In the genomic region with DNA sequence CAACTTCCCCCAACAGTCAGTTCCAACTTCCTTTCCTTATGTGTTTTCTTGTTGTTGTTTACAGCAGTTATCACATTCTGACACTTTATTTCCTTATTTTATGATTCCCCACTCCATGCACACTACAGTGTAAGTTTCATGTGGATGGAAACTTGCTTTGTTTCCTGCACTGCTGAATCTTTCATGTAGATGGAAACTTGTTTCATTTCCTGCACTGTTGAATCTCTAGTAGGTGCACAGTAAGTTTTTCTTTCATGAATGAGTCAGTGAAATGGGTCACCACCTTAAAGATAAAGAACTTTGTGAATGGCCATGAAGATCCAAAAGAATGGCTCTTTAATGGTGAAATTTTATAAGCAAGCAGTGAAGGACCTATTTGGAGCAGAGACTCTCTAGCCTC, we compare ENCODE assay signal across 18 cellular contexts.
A peak's percentile ranks its signal among the peaks of the same experiment; 100 is the strongest.
DNase-seq lines count a peak whose midpoint lies in the region; ATAC-seq and TF ChIP-seq lines count a peak whose summit lies in the region.
"Had no signal": no experiment of that assay in that cellular context is flagged by ENCODE, and none has a peak within 500 bp of the region (broad histone marks: within the 10 kb centered on the region; RNA-seq: fewer than 3 reads in every experiment).

No MANE protein-coding gene starts in this region.

- intact Hi-C loops in activated CD4-positive, alpha-beta T cell treated with anti-CD3 and anti-CD28 coated beads, Interleukin-2, amount 10 ng/mL, durations not matched to agents 24 days and 14 days (cut with micrococcal nuclease), result no loop called here

- no peak for TF ChIP-seq CTCF in brain microvascular endothelial cell (IDR thresholded peaks at IDR 0.05; ENCODE audit: low read depth, low read length, missing control alignments)
- TF ChIP-seq CTCF in foreskin keratinocyte (conservative IDR thresholded peaks at IDR 0.05), result no peak

- no peak overlapping the region for H3K4me3 Mint-ChIP-seq in activated CD4-positive, alpha-beta T cell treated with anti-CD3 and anti-CD28 coated beads, Interleukin-2, amount 10 ng/mL, durations not matched to agents 24 days and 14 days
- no peak overlapping the region for H3K4me3 Mint-ChIP-seq in T-helper 1 cell treated with Interleukin-12 subunit alpha and Interleukin-12 subunit beta and Interleukin-4 antibody, amounts not matched to agents 30 μg/mL and 1 μg/mL, for 36 hours
- H3K4me3 Mint-ChIP-seq in effector memory CD8-positive, alpha-beta T cell, result peak overlapping the region in 1 of 2 donors; percentile 35
- H3K4me3 Mint-ChIP-seq: brain, endodermal cell had no signal

- H3K4me1 ChIP-seq in foreskin keratinocyte, result no peaks in the 10 kb centered on the region

- no peaks in the 10 kb centered on the region for H3K36me3 ChIP-seq in brain microvascular endothelial cell (replicated peaks)
- H3K36me3 ChIP-seq: stomach had no signal

- H3K27me3 Mint-ChIP-seq in activated CD4-positive, alpha-beta T cell treated with anti-CD3 and anti-CD28 coated beads, Interleukin-2, amount 10 ng/mL, durations not matched to agents 24 days and 14 days, result no peaks in the 10 kb centered on the region
- H3K27me3 Mint-ChIP-seq in T-helper 1 cell treated with Interleukin-12 subunit alpha and Interleukin-12 subunit beta and Interleukin-4 antibody, amounts not matched to agents 30 μg/mL and 1 μg/mL, for 36 hours (ENCODE audit: low read depth), result no peaks in the 10 kb centered on the region
- H3K27me3 Mint-ChIP-seq in effector memory CD8-positive, alpha-beta T cell, result no peaks in the 10 kb centered on the region
- H3K27me3 Mint-ChIP-seq: brain had no signal

- no peak for ATAC-seq in effector memory CD8-positive, alpha-beta T cell (replicated peaks)
- ATAC-seq in stimulated activated naive CD8-positive, alpha-beta T cell treated with anti-CD3 and anti-CD28 coated beads, Interleukin-15, Interleukin-2, amounts not matched to agents 100 U/mL and 50 U/mL, for 24 hours, result peak; percentile 65
- no peak for ATAC-seq in foreskin keratinocyte
- ATAC-seq: left colon had no signal

- H3K4me1 Mint-ChIP-seq in activated CD4-positive, alpha-beta T cell treated with anti-CD3 and anti-CD28 coated beads, Interleukin-2, amount 10 ng/mL, durations not matched to agents 24 days and 14 days, result peaks cover 20% of the 10 kb centered on the region
- H3K4me1 Mint-ChIP-seq in T-helper 1 cell treated with Interleukin-12 subunit alpha and Interleukin-12 subunit beta and Interleukin-4 antibody, amounts not matched to agents 30 μg/mL and 1 μg/mL, for 36 hours (ENCODE audit: low read depth), result peaks cover 19% of the 10 kb centered on the region
- peaks cover 31 to 59% of the 10 kb centered on the region in 2 donors for H3K4me1 Mint-ChIP-seq in effector memory CD8-positive, alpha-beta T cell (ENCODE audit: low read depth in 2 of 2)

- H3K4me3 ChIP-seq in brain microvascular endothelial cell (ENCODE audit: low read depth, low read length), result no peak overlapping the region
- H3K4me3 ChIP-seq: stomach had no signal

- peaks cover 30% of the 10 kb centered on the region for H3K36me3 Mint-ChIP-seq in activated CD4-positive, alpha-beta T cell treated with anti-CD3 and anti-CD28 coated beads, Interleukin-2, amount 10 ng/mL, durations not matched to agents 24 days and 14 days (ENCODE audit: low read depth)
- peaks cover 17% of the 10 kb centered on the region for H3K36me3 Mint-ChIP-seq in T-helper 1 cell treated with Interleukin-12 subunit alpha and Interleukin-12 subunit beta and Interleukin-4 antibody, amounts not matched to agents 30 μg/mL and 1 μg/mL, for 36 hours (ENCODE audit: low read depth)
- peaks cover 3% of the 10 kb centered on the region for H3K36me3 Mint-ChIP-seq in effector memory CD8-positive, alpha-beta T cell (ENCODE audit: insufficient read depth)

- peak overlapping the region; percentile 20 for H3K27ac Mint-ChIP-seq in activated CD4-positive, alpha-beta T cell treated with anti-CD3 and anti-CD28 coated beads, Interleukin-2, amount 10 ng/mL, durations not matched to agents 24 days and 14 days
- peak overlapping the region; percentile 64 for H3K27ac Mint-ChIP-seq in T-helper 1 cell treated with Interleukin-12 subunit alpha and Interleukin-12 subunit beta and Interleukin-4 antibody, amounts not matched to agents 30 μg/mL and 1 μg/mL, for 36 hours
- peak overlapping the region; percentile 2 to 55 for H3K27ac Mint-ChIP-seq in effector memory CD8-positive, alpha-beta T cell
- H3K27ac Mint-ChIP-seq: brain, endodermal cell had no signal

- H3K27me3 ChIP-seq in brain microvascular endothelial cell (replicated peaks) (no peaks in the 10 kb centered on the region), foreskin keratinocyte (no peaks in the 10 kb centered on the region)
- H3K27me3 ChIP-seq: stomach had no signal

- in situ Hi-C loops in brain microvascular endothelial cell (cut with HindIII; ENCODE audit: low pct_ligation_motif_present, low sequenced_read_pairs), result no loop called here

- peaks cover 11% of the 10 kb centered on the region for H3K9me3 Mint-ChIP-seq in activated CD4-positive, alpha-beta T cell treated with anti-CD3 and anti-CD28 coated beads, Interleukin-2, amount 10 ng/mL, durations not matched to agents 24 days and 14 days
- peaks cover 4% of the 10 kb centered on the region for H3K9me3 Mint-ChIP-seq in T-helper 1 cell treated with Interleukin-12 subunit alpha and Interleukin-12 subunit beta and Interleukin-4 antibody, amounts not matched to agents 30 μg/mL and 1 μg/mL, for 36 hours
- H3K9me3 Mint-ChIP-seq in effector memory CD8-positive, alpha-beta T cell, result no peaks in the 10 kb centered on the region

- DNase-seq in activated CD4-positive, alpha-beta T cell treated with anti-CD3 and anti-CD28 coated beads, Interleukin-2, amount 10 ng/mL, durations not matched to agents 24 days and 14 days, result no peak
- DNase-seq in activated CD4-positive, alpha-beta T cell treated with anti-CD3 and anti-CD28 coated beads, Interleukin-2, amount 50 U/mL, for 48 hours, result no peak
- DNase-seq in effector memory CD8-positive, alpha-beta T cell, result no peak
- no peak for DNase-seq in stimulated activated naive CD8-positive, alpha-beta T cell treated with anti-CD3 and anti-CD28 coated beads, Interleukin-15, Interleukin-2, amounts not matched to agents 100 U/mL and 50 U/mL, for 24 hours
- DNase-seq in midbrain (lab: John Stamatoyannopoulos, UW) (no peak), brain microvascular endothelial cell (no peak), foreskin keratinocyte (no peak)
- DNase-seq: 8988T; activated CD4-positive, alpha-beta T cell treated with anti-CD3 and anti-CD28 coated beads for 4 hours; activated naive CD4-positive, alpha-beta T cell treated with anti-CD3 and anti-CD28 coated beads, Interleukin-2, amount 50 U/mL, for 16 hours; endodermal cell; left colon; NCI-H1436 treated with DMSO at 0.1 percent for 48 hours; NCI-H524 treated with DMSO at 0.1 percent for 48 hours; stimulated activated CD4-positive, alpha-beta T cell treated with anti-CD3 and anti-CD28 coated beads, Interleukin-2, amount 100 ng/mL, for 24 hours; stomach had no signal

- H3K27ac ChIP-seq in brain microvascular endothelial cell, result no peak overlapping the region
- H3K27ac ChIP-seq in foreskin keratinocyte, result no peak overlapping the region
- H3K27ac ChIP-seq: stomach had no signal
